In genomic region chr5:41234475-41234874, GRCh38 we compare ENCODE assay signal across 28 cellular contexts. TPM values are rescaled to one million over a fixed set of nuclear protein-coding genes. Genes with fewer than 3 reads are reported as not detected.
"Had no signal": no experiment of that assay in that cellular context is flagged by ENCODE, and none has a peak within 500 bp of the region (broad histone marks: within the 10 kb centered on the region; RNA-seq: fewer than 3 reads in every experiment).

No MANE protein-coding gene starts in this region.

- DNase-seq: natural killer cell; occipital lobe; ovary; posterior cingulate gyrus; psoas muscle; right cardiac atrium; right lobe of liver; spleen; stimulated activated CD4-positive, alpha-beta T cell treated with anti-CD3 and anti-CD28 coated beads, Interleukin-12 subunit alpha, Interleukin-12 subunit beta, amount 100 ng/mL, for 4 hours; stimulated activated CD4-positive, alpha-beta T cell treated with anti-CD3 and anti-CD28 coated beads, Interleukin-1b, Interleukin-23, amount 100 ng/mL, for 48 hours; stimulated activated CD4-positive, alpha-beta T cell treated with anti-CD3 and anti-CD28 coated beads, Interleukin-4, amount 100 ng/mL, for 1 hour; stimulated activated CD4-positive, alpha-beta T cell treated with anti-CD3 and anti-CD28 coated beads, Interleukin-4, amount 100 ng/mL, for 4 hours; stimulated activated CD8-positive, alpha-beta memory T cell treated with anti-CD3 and anti-CD28 coated beads, Interleukin-4, amount 100 ng/mL, for 48 hours; stimulated activated naive CD4-positive, alpha-beta T cell; stimulated activated naive CD8-positive, alpha-beta T cell treated with anti-CD3 and anti-CD28 coated beads, Interleukin-15, amount 100 ng/mL, for 72 hours; stimulated activated naive CD8-positive, alpha-beta T cell treated with anti-CD3 and anti-CD28 coated beads, Interleukin-15, Interleukin-2, amounts not matched to agents 100 U/mL and 50 U/mL, for 24 hours; substantia nigra; testis; tibial artery; transverse colon; upper lobe of right lung; uterus had no signal

- H3K9me3 ChIP-seq: ovary, right lobe of liver, testis, upper lobe of right lung, uterus had no signal

- H3K4me3 ChIP-seq: neural progenitor cell, ovary, psoas muscle, right lobe of liver, skin epidermis, smooth muscle cell, spleen, suprapubic skin, testis, tibial artery, transverse colon, upper lobe of right lung, uterus had no signal

- H3K36me3 ChIP-seq: neural progenitor cell, ovary, right lobe of liver, spleen, suprapubic skin, tibial artery, transverse colon, upper lobe of right lung, uterus had no signal

- H3K27me3 ChIP-seq: neural progenitor cell, ovary, right lobe of liver, spleen, suprapubic skin, testis, tibial artery, transverse colon, upper lobe of right lung, uterus had no signal

- H3K9ac ChIP-seq: neural progenitor cell, parathyroid adenoma had no signal

- H3K27ac ChIP-seq: neural progenitor cell, ovary, parathyroid adenoma, psoas muscle, right lobe of liver, skin epidermis, spleen, suprapubic skin, testis, tibial artery, transverse colon, upper lobe of right lung, uterus had no signal

- ATAC-seq: natural killer cell; psoas muscle; right cardiac atrium; right lobe of liver; stimulated activated memory B cell treated with anti-CD40 and anti-IgM and Interleukin-4, amounts not matched to agents 10 μg/mL and 1 μg/mL and 100 μg/mL, for 72 hours; stimulated activated naive CD8-positive, alpha-beta T cell treated with anti-CD3 and anti-CD28 coated beads, Interleukin-15, amount 100 ng/mL, for 72 hours; stimulated activated naive CD8-positive, alpha-beta T cell treated with anti-CD3 and anti-CD28 coated beads, Interleukin-15, Interleukin-2, amounts not matched to agents 100 U/mL and 50 U/mL, for 24 hours; upper lobe of right lung had no signal

- H3K4me2 ChIP-seq: neural progenitor cell, smooth muscle cell had no signal

- H3K4me1 ChIP-seq: neural progenitor cell, parathyroid adenoma, psoas muscle, right lobe of liver, spleen, suprapubic skin, testis, tibial artery, transverse colon, upper lobe of right lung, uterus had no signal

- H3K79me2 ChIP-seq: parathyroid adenoma had no signal

- H2AFZ ChIP-seq: neural progenitor cell, parathyroid adenoma had no signal

RNA-seq across cellular contexts. Expression of gene C6, which starts 21.1 kb away (rescaled TPM):
- total RNA-seq: natural killer cell, occipital lobe, smooth muscle cell had no signal
